Comparison of ENCODE assay signal across 15 cellular contexts in genomic region chr20:24501764-24502163, GRCh38. TPM values are rescaled to one million over a fixed set of nuclear protein-coding genes. Genes with fewer than 3 reads are reported as not detected.
DNase-seq lines count a peak whose midpoint lies in the region; ATAC-seq and TF ChIP-seq lines count a peak whose summit lies in the region.
"Had no signal": no experiment of that assay in that cellular context is flagged by ENCODE, and none has a peak within 500 bp of the region (broad histone marks: within the 10 kb centered on the region; RNA-seq: fewer than 3 reads in every experiment).

No MANE protein-coding gene starts in this region.

- H3K9me3 ChIP-seq in GM23248 (ENCODE audit: low read depth) (no peaks in the 10 kb centered on the region), osteoblast (ENCODE audit: low read depth, low read length) (no peaks in the 10 kb centered on the region)
- H3K9me3 ChIP-seq: BE2C had no signal

- in situ Hi-C loops in GM23248 (cut with MboI): no loop called here

- H3K79me2 ChIP-seq in GM23248 (ENCODE audit: insufficient read depth): no peaks in the 10 kb centered on the region
- no peaks in the 10 kb centered on the region for H3K79me2 ChIP-seq in osteoblast (ENCODE audit: insufficient read depth, low read length)

- H3K27ac Mint-ChIP-seq in HFFc6: peak overlapping the region; percentile 82
- H3K27ac Mint-ChIP-seq: CD4-positive, alpha-beta memory T cell had no signal

- 58 to 61% methylated on average over 8 of the region's 8 CpGs for WGBS in GM23248 (ENCODE audit: low coverage in 1 of 2, low lambda C conversion rate in 2 of 2, missing lambda C conversion rate in 2 of 2), 2 experiments

- peak overlapping the region; percentile 44 for H3K9ac ChIP-seq in GM23248

- no peak overlapping the region for H2AFZ ChIP-seq in GM23248
- no peak overlapping the region for H2AFZ ChIP-seq in osteoblast (ENCODE audit: low read length)

- no peaks in the 10 kb centered on the region for H3K9me3 Mint-ChIP-seq in HFFc6
- H3K9me3 Mint-ChIP-seq: CD4-positive, alpha-beta memory T cell had no signal

- peaks cover 23% of the 10 kb centered on the region for H3F3A ChIP-seq in GM23248 (ENCODE audit: insufficient read depth)

- TF ChIP-seq CTCF in HFFc6 (IDR thresholded peaks at IDR 0.05): no peak
- no peak for TF ChIP-seq CTCF in dorsolateral prefrontal cortex (IDR thresholded peaks at IDR 0.05 in 54 of 56, conservative IDR thresholded peaks at IDR 0.05 in 2 of 56; ENCODE audit: low read depth in 1 of 56, partially characterized antibody in 56 of 56)
- no peak for TF ChIP-seq CTCF in osteoblast (IDR thresholded peaks at IDR 0.05; ENCODE audit: extremely low read depth, low read depth, low read length)

- H3K27me3 Mint-ChIP-seq in HFFc6 (ENCODE audit: insufficient read depth): peaks cover 23% of the 10 kb centered on the region

- peaks cover 22% of the 10 kb centered on the region for H3K4me1 Mint-ChIP-seq in HFFc6 (ENCODE audit: low read depth)
- H3K4me1 Mint-ChIP-seq: CD4-positive, alpha-beta memory T cell had no signal

- no peaks in the 10 kb centered on the region for H3K9me2 ChIP-seq in GM23248 (ENCODE audit: insufficient read depth)

- no peak for DNase-seq in GM23248
- no peak for DNase-seq in HFFc6
- no peak for DNase-seq in dorsolateral prefrontal cortex
- no peak for DNase-seq in osteoblast (ENCODE audit: insufficient read length, low spot score, missing footprints)
- DNase-seq in posterior vena cava (ENCODE audit: low spot score): no peak
- DNase-seq in HuH-7 (ENCODE audit: low spot score): no peak
- DNase-seq: CD4-positive, alpha-beta memory T cell; KG1; NCI-H1417 treated with DMSO at 0.1 percent for 48 hours; NCI-H1930; PC-3 had no signal

- H4K20me1 ChIP-seq in GM23248 (ENCODE audit: insufficient read depth): no peaks in the 10 kb centered on the region
- no peaks in the 10 kb centered on the region for H4K20me1 ChIP-seq in osteoblast (ENCODE audit: insufficient read depth, low read length)

- no peaks in the 10 kb centered on the region for H3K36me3 Mint-ChIP-seq in HFFc6 (ENCODE audit: low read depth)
- H3K36me3 Mint-ChIP-seq: CD4-positive, alpha-beta memory T cell had no signal

- H3K4me2 ChIP-seq in GM23248 (ENCODE audit: unreplicated experiment) (no peak overlapping the region), osteoblast (ENCODE audit: insufficient read depth, low read length) (no peak overlapping the region)

- ATAC-seq in GM18907 (IDR thresholded peaks at IDR 0.05; ENCODE audit: unreplicated experiment): no peak
- no peak for ATAC-seq in HG03565 (IDR thresholded peaks at IDR 0.05; ENCODE audit: unreplicated experiment)
- ATAC-seq: PC-3 had no signal

- no peaks in the 10 kb centered on the region for H3K36me3 ChIP-seq in GM23248 (ENCODE audit: low read depth)
- no peaks in the 10 kb centered on the region for H3K36me3 ChIP-seq in osteoblast (ENCODE audit: insufficient read depth, low read length)
- H3K36me3 ChIP-seq: BE2C had no signal

- H3K27ac ChIP-seq in GM23248 (peak overlapping the region; percentile 96), dorsolateral prefrontal cortex (peak overlapping the region; percentile 23 to 94 (median 85)), osteoblast (ENCODE audit: low read depth, low read length) (peak overlapping the region; percentile 99)

- H3K27me3 ChIP-seq in GM23248 (replicated peaks; ENCODE audit: insufficient read depth) (no peaks in the 10 kb centered on the region), dorsolateral prefrontal cortex (no peaks in the 10 kb centered on the region), osteoblast (ENCODE audit: insufficient read depth, low read length) (peaks cover 3% of the 10 kb centered on the region)
- H3K27me3 ChIP-seq: BE2C had no signal

- H3K4me3 ChIP-seq in GM23248 (no peak overlapping the region), dorsolateral prefrontal cortex (peak overlapping the region in 1 of 59 donors; percentile 11), osteoblast (ENCODE audit: insufficient read depth, low read length) (no peak overlapping the region)

- no peak overlapping the region for H3K4me3 Mint-ChIP-seq in HFFc6
- H3K4me3 Mint-ChIP-seq: CD4-positive, alpha-beta memory T cell had no signal

- intact Hi-C loops in dorsolateral prefrontal cortex (cut with DNase I) (loop anchor here (2.0 to 10.0 kb wide), 4 partner anchors 31 to 203 kb away; partner anchors contain the start of gene SYNDIG1 (in 1 of the 2)), posterior vena cava (cut with DNase I) (loop anchor here in 1 of 2 donors (10.0 kb wide), 1 partner anchor 413 kb away; no protein-coding TSS in a partner anchor)

- H3K4me1 ChIP-seq in GM23248 (ENCODE audit: insufficient read depth) (peaks cover 17% of the 10 kb centered on the region), osteoblast (ENCODE audit: insufficient read depth, low read length) (peaks cover 19% of the 10 kb centered on the region)

RNA-seq across cellular contexts. Expression of gene SYNDIG1, which starts 32.3 kb away (rescaled TPM):
- 1.1 and 2.6 TPM in 2 replicates for total RNA-seq in GM23248 (2014; rRNA removed; shearing (Covaris generic))
- 0.91 and 1.6 TPM in 2 replicates for polyA plus RNA-seq in GM23248 (2016; fragmentation: Nextera tagmentation; extraction: Ambion mirVana)
- total RNA-seq in HFFc6 (2021; fragmentation: NEBNext Ultra II Directional; extraction: Animal tissue kit (Norgen Biotek cat#: 25700)): under 1 TPM in 2 of 6 experiments, not detected in 4; 0.14 to 0.31 TPM
- total RNA-seq in dorsolateral prefrontal cortex (10 to 100 TPM; 26.8 to 67.4 (median 45.8) TPM), osteoblast (2.2 and 3.2 TPM in 2 replicates), posterior vena cava (10 to 100 TPM; 11.3 to 22.5 TPM)
- total RNA-seq: CD4-positive, alpha-beta memory T cell; PC-3; SK-MEL-5 had no signal
- polyA plus RNA-seq: CD4-positive, alpha-beta memory T cell had no signal
